1 cellular context compared by ENCODE assay signal in genomic region chr12:109944975-109945374, GRCh38.
A peak's percentile ranks its signal among the peaks of the same experiment; 100 is the strongest.
TF ChIP-seq lines count a peak whose summit lies in the region.

No MANE protein-coding gene starts in this region.

TF ChIP-seq in HepG2, 621 proteins besides CTCF, POLR2A, EP300 and RAD21 (continued from another document and continues in another):
- TF ChIP-seq ZNF687 (CRISPR knock-in tag; IDR thresholded peaks at IDR 0.05), result peak; percentile 87
- TF ChIP-seq HHEX (CRISPR knock-in tag; IDR thresholded peaks at IDR 0.05), result no peak
- TF ChIP-seq ESRRA (CRISPR knock-in tag; IDR thresholded peaks at IDR 0.05; ENCODE audit: low read depth), result no peak
- TF ChIP-seq NR2F2 (IDR thresholded peaks at IDR 0.05; ENCODE audit: borderline replicate concordance, low read depth), result no peak
- TF ChIP-seq ZNF652 (CRISPR knock-in tag; IDR thresholded peaks at IDR 0.05; ENCODE audit: borderline replicate concordance, low read depth), result peak; percentile 90
- no peak for TF ChIP-seq ZNF678 (CRISPR knock-in tag; IDR thresholded peaks at IDR 0.05)
- TF ChIP-seq ZNF207 (IDR thresholded peaks at IDR 0.05; ENCODE audit: borderline replicate concordance), result no peak
- no peak for TF ChIP-seq ISX (CRISPR knock-in tag; conservative IDR thresholded peaks at IDR 0.05)
- TF ChIP-seq MIER3 (CRISPR knock-in tag; IDR thresholded peaks at IDR 0.05; ENCODE audit: borderline replicate concordance), result no peak
- TF ChIP-seq CERS6 (CRISPR knock-in tag; IDR thresholded peaks at IDR 0.05), result no peak
- TF ChIP-seq ZNF713 (CRISPR knock-in tag; IDR thresholded peaks at IDR 0.05), result no peak
- no peak for TF ChIP-seq FOXK1 (CRISPR knock-in tag; IDR thresholded peaks at IDR 0.05; ENCODE audit: borderline replicate concordance, low read depth)
- TF ChIP-seq IKZF1 (IDR thresholded peaks at IDR 0.05), result no peak
- TF ChIP-seq NAIF1 (CRISPR knock-in tag; IDR thresholded peaks at IDR 0.05; ENCODE audit: borderline replicate concordance), result no peak
- no peak for TF ChIP-seq U2AF1 (optimal IDR thresholded peaks at IDR 0.05; ENCODE audit: low read depth, low read length)
- no peak for TF ChIP-seq ZNF33A (CRISPR knock-in tag; IDR thresholded peaks at IDR 0.05; ENCODE audit: borderline replicate concordance)
- TF ChIP-seq ZFX (CRISPR knock-in tag; IDR thresholded peaks at IDR 0.05; ENCODE audit: low read depth), result 0 out of 2 replicates have a peak, but pooled peaks have one; percentile 15
- no peak for TF ChIP-seq HOXD1 (CRISPR knock-in tag; IDR thresholded peaks at IDR 0.05)
- no peak for TF ChIP-seq ZNF749 (CRISPR knock-in tag; IDR thresholded peaks at IDR 0.05; ENCODE audit: borderline replicate concordance)
- TF ChIP-seq ZNF564 (CRISPR knock-in tag; IDR thresholded peaks at IDR 0.05), result no peak
- no peak for TF ChIP-seq NFAT5 (CRISPR knock-in tag; IDR thresholded peaks at IDR 0.05)
- TF ChIP-seq ZNF552 (CRISPR knock-in tag; IDR thresholded peaks at IDR 0.05; ENCODE audit: borderline replicate concordance), result no peak
- TF ChIP-seq TRIM22 (IDR thresholded peaks at IDR 0.05), result no peak
- no peak for TF ChIP-seq ZNF614 (CRISPR knock-in tag; IDR thresholded peaks at IDR 0.05; ENCODE audit: borderline replicate concordance)
- TF ChIP-seq ZBTB7B (CRISPR knock-in tag; IDR thresholded peaks at IDR 0.05), result no peak
- TF ChIP-seq FOXO4 (CRISPR knock-in tag; conservative IDR thresholded peaks at IDR 0.05), result no peak
- TF ChIP-seq ZNF83 (CRISPR knock-in tag; IDR thresholded peaks at IDR 0.05; ENCODE audit: borderline replicate concordance), result no peak
- no peak for TF ChIP-seq ZNF883 (CRISPR knock-in tag; IDR thresholded peaks at IDR 0.05; ENCODE audit: not compliant biosample characterization)
- TF ChIP-seq SP1 (IDR thresholded peaks at IDR 0.05), result no peak
- TF ChIP-seq SP1 (CRISPR knock-in tag; IDR thresholded peaks at IDR 0.05), result no peak
- no peak for TF ChIP-seq STAT5B (CRISPR knock-in tag; IDR thresholded peaks at IDR 0.05)
- TF ChIP-seq ZNF513 (CRISPR knock-in tag; conservative IDR thresholded peaks at IDR 0.05), result no peak
- no peak for TF ChIP-seq ZNF567 (CRISPR knock-in tag; IDR thresholded peaks at IDR 0.05; ENCODE audit: borderline replicate concordance)
- TF ChIP-seq HDAC1 (CRISPR knock-in tag; IDR thresholded peaks at IDR 0.05), result no peak
- no peak for TF ChIP-seq GFI1 (CRISPR knock-in tag; IDR thresholded peaks at IDR 0.05; ENCODE audit: borderline replicate concordance)
- no peak for TF ChIP-seq ZNF264 (CRISPR knock-in tag; IDR thresholded peaks at IDR 0.05)
- no peak for TF ChIP-seq CREBL2 (CRISPR knock-in tag; IDR thresholded peaks at IDR 0.05; ENCODE audit: borderline replicate concordance)
- peak; percentile 36; the same call in 1 of the 2 replicates for TF ChIP-seq ZNF574 (CRISPR knock-in tag; IDR thresholded peaks at IDR 0.05)
- no peak for TF ChIP-seq ZNF274 (CRISPR knock-in tag; IDR thresholded peaks at IDR 0.05)
- no peak for TF ChIP-seq RFX5 (IDR thresholded peaks at IDR 0.05; ENCODE audit: low read depth, low read length)
- TF ChIP-seq SATB2 (CRISPR knock-in tag; IDR thresholded peaks at IDR 0.05), result no peak
- no peak for TF ChIP-seq THRA (CRISPR knock-in tag; IDR thresholded peaks at IDR 0.05; ENCODE audit: borderline replicate concordance)
- TF ChIP-seq YY1 (IDR thresholded peaks at IDR 0.05; ENCODE audit: insufficient read depth, insufficient replicate concordance, low read depth, low read length), result no peak
- TF ChIP-seq JARID2 (CRISPR knock-in tag; IDR thresholded peaks at IDR 0.05; ENCODE audit: insufficient replicate concordance), result no peak
- TF ChIP-seq XRCC5 (optimal IDR thresholded peaks at IDR 0.05; ENCODE audit: low read length), result peak; percentile 68
- TF ChIP-seq HOXA3 (CRISPR knock-in tag; IDR thresholded peaks at IDR 0.05), result 0 out of 2 replicates have a peak, but pooled peaks have one; percentile 30
- no peak for TF ChIP-seq MED8 (CRISPR knock-in tag; IDR thresholded peaks at IDR 0.05; ENCODE audit: insufficient replicate concordance)
- TF ChIP-seq EZH2 (conservative IDR thresholded peaks at IDR 0.05; ENCODE audit: low read depth, low read length), result no peak
- no peak for TF ChIP-seq DDIT3 (CRISPR knock-in tag; IDR thresholded peaks at IDR 0.05)
